Comparison of ENCODE assay signal across 14 cellular contexts in genomic region chr15:96254168-96254567, GRCh38.
"Had no signal": no experiment of that assay in that cellular context is flagged by ENCODE, and none has a peak within 500 bp of the region (broad histone marks: within the 10 kb centered on the region; RNA-seq: fewer than 3 reads in every experiment).

No MANE protein-coding gene starts in this region.

- H3K36me3 Mint-ChIP-seq: naive B cell had no signal

- H3K4me3 Mint-ChIP-seq: activated naive CD8-positive, alpha-beta T cell treated with anti-CD3 and anti-CD28 coated beads, Interleukin-2, amount 50 U/mL, for 24 hours; activated T-helper 17 cell treated with anti-CD3 and anti-CD28 coated beads, Interleukin-2, amount 50 U/mL, for 72 hours; naive B cell had no signal

- ATAC-seq: activated naive CD8-positive, alpha-beta T cell treated with anti-CD3 and anti-CD28 coated beads, Interleukin-2, amount 50 U/mL, for 24 hours; activated T-helper 17 cell treated with anti-CD3 and anti-CD28 coated beads, Interleukin-2, amount 50 U/mL, for 72 hours; gastroesophageal sphincter; heart right ventricle; left colon; pancreas had no signal

- DNase-seq: activated CD4-positive, alpha-beta T cell treated with anti-CD3 and anti-CD28 coated beads for 1 hour; activated CD4-positive, alpha-beta T cell treated with anti-CD3 and anti-CD28 coated beads, Interleukin-2, amount 50 U/mL, for 4 hours; activated naive CD4-positive, alpha-beta T cell treated with Interleukin-2 at 50 U/mL for 16 hours; activated naive CD8-positive, alpha-beta T cell treated with anti-CD3 and anti-CD28 coated beads, Interleukin-2, amount 50 U/mL, for 24 hours; heart right ventricle; left colon; naive B cell; pancreas; sigmoid colon; stimulated activated CD4-positive, alpha-beta T cell treated with anti-CD3 and anti-CD28 coated beads, Interleukin-12 subunit alpha, Interleukin-12 subunit beta, amount 100 ng/mL, for 4 hours; stimulated activated CD4-positive, alpha-beta T cell treated with anti-CD3 and anti-CD28 coated beads, Interleukin-2, amount 100 ng/mL, for 24 hours; T-helper 9 cell had no signal

- H3K27me3 Mint-ChIP-seq: activated T-helper 17 cell treated with anti-CD3 and anti-CD28 coated beads, Interleukin-2, amount 50 U/mL, for 72 hours; naive B cell had no signal

- H3K27ac Mint-ChIP-seq: activated naive CD8-positive, alpha-beta T cell treated with anti-CD3 and anti-CD28 coated beads, Interleukin-2, amount 50 U/mL, for 24 hours; activated T-helper 17 cell treated with anti-CD3 and anti-CD28 coated beads, Interleukin-2, amount 50 U/mL, for 72 hours; naive B cell had no signal

- H3K4me1 Mint-ChIP-seq: activated naive CD8-positive, alpha-beta T cell treated with anti-CD3 and anti-CD28 coated beads, Interleukin-2, amount 50 U/mL, for 24 hours; activated T-helper 17 cell treated with anti-CD3 and anti-CD28 coated beads, Interleukin-2, amount 50 U/mL, for 72 hours; naive B cell had no signal
